ENCODE assay signal across 8 cellular contexts in genomic region chr17:7438050-7438614, GRCh38. TPM values are rescaled to one million over a fixed set of nuclear protein-coding genes. Genes with fewer than 3 reads are reported as not detected.
DNase-seq lines count a peak whose midpoint lies in the region; ATAC-seq and TF ChIP-seq lines count a peak whose summit lies in the region.

No MANE protein-coding gene starts in this region.

- DNase-seq in AG10803 (ENCODE audit: low read depth) (no peak), NOMO-1 treated with DMSO at 0.1 percent for 48 hours (lab: John Stamatoyannopoulos, UW; ENCODE audit: unreplicated experiment) (peak; percentile 54), cardiac septum (ENCODE audit: low spot score) (peak; percentile 93), trophoblast cell (peak in 1 of 2 donors; percentile 30), NCI-H526 treated with DMSO at 0.1 percent for 48 hours (lab: John Stamatoyannopoulos, UW) (no peak)
- DNase-seq in activated naive CD4-positive, alpha-beta T cell treated with anti-CD3 and anti-CD28 coated beads for 36 hours, result peak; percentile 75

- H4K91ac ChIP-seq in trophoblast cell (ENCODE audit: low read depth, low read length), result no peak overlapping the region

- H3K27me3 Mint-ChIP-seq in activated naive CD4-positive, alpha-beta T cell treated with anti-CD3 and anti-CD28 coated beads for 36 hours (ENCODE audit: low read depth), result peaks cover 33% of the 10 kb centered on the region

- TF ChIP-seq CTCF in AG10803 (conservative IDR thresholded peaks at IDR 0.05; ENCODE audit: low read length), result no peak

- no peak overlapping the region for H2BK12ac ChIP-seq in trophoblast cell (ENCODE audit: low read length)

- H3K36me3 ChIP-seq in trophoblast cell (ENCODE audit: control insufficient read depth in 1 of 2, insufficient read depth in 2 of 2, low read length in 2 of 2), result no peaks in the 10 kb centered on the region

- H3K4me3 Mint-ChIP-seq in activated naive CD4-positive, alpha-beta T cell treated with anti-CD3 and anti-CD28 coated beads for 36 hours, result peak overlapping the region; percentile 67

- peaks cover 4% of the 10 kb centered on the region for H3K79me2 ChIP-seq in trophoblast cell (ENCODE audit: control insufficient read depth, insufficient read depth, low read length, poor library complexity)

- H3K23ac ChIP-seq in trophoblast cell (ENCODE audit: low read length), result no peak overlapping the region

- H3K4me1 Mint-ChIP-seq in activated naive CD4-positive, alpha-beta T cell treated with anti-CD3 and anti-CD28 coated beads for 36 hours (ENCODE audit: low read depth), result peaks cover 43% of the 10 kb centered on the region

- WGBS in trophoblast cell (ENCODE audit: extremely low coverage, insufficient coverage, insufficient read length), result no CpG with 5 or more reads among the region's 43 CpGs

- no peak overlapping the region for H3K14ac ChIP-seq in trophoblast cell (ENCODE audit: low read length)

- H3K4me3 ChIP-seq in AG10803 (ENCODE audit: low read length), result peak overlapping the region; percentile 31
- peak overlapping the region; percentile 60 for H3K4me3 ChIP-seq in trophoblast cell (ENCODE audit: low read depth, low read length)

- H2BK5ac ChIP-seq in trophoblast cell (ENCODE audit: low read depth, low read length, poor library complexity), result no peak overlapping the region

- no peak overlapping the region for H3K27ac ChIP-seq in trophoblast cell (ENCODE audit: low read depth, low read length)

- CTCF ChIA-PET in activated naive CD4-positive, alpha-beta T cell treated with anti-CD3 and anti-CD28 coated beads for 36 hours (lab: Charles Lee), result interaction anchor here (0.9 to 5.3 kb wide), 9 partner anchors 13 to 249 kb away, joined by 3 to 34 read pairs (median 6); partner anchors contain the start of genes POLR2A, TP53 and ZBTB4

- H3K79me1 ChIP-seq in trophoblast cell (ENCODE audit: low read length), result peaks cover 18% of the 10 kb centered on the region

- peak overlapping the region; percentile 30 for H3K9ac ChIP-seq in trophoblast cell (ENCODE audit: low read length)

- no peaks in the 10 kb centered on the region for H3K36me3 Mint-ChIP-seq in activated naive CD4-positive, alpha-beta T cell treated with anti-CD3 and anti-CD28 coated beads for 36 hours (ENCODE audit: low read depth)

- intact Hi-C loops in activated naive CD4-positive, alpha-beta T cell treated with anti-CD3 and anti-CD28 coated beads for 36 hours (cut with micrococcal nuclease), result loop anchor here (5.0 kb wide), 1 partner anchor 404 kb away; no protein-coding TSS in a partner anchor
- intact Hi-C loops in cardiac septum (cut with DNase I), result loop anchor here (2.0 kb wide), 3 partner anchors 39 to 123 kb away; partner anchors contain the start of genes POLR2A and SENP3

- H3K4me1 ChIP-seq in trophoblast cell (ENCODE audit: control insufficient read depth in 1 of 2, insufficient read depth in 2 of 2, low read length in 2 of 2), result peaks cover 25 to 33% of the 10 kb centered on the region in 2 experiments

- ATAC-seq in GM21360 (IDR thresholded peaks at IDR 0.05; ENCODE audit: unreplicated experiment) (no peak), HG03571 (IDR thresholded peaks at IDR 0.05; ENCODE audit: unreplicated experiment) (no peak)

- peak overlapping the region; percentile 94 for H3K4me2 ChIP-seq in trophoblast cell (ENCODE audit: low read length)

- H3K27me3 ChIP-seq in trophoblast cell (ENCODE audit: insufficient read depth, low read length), result peaks cover 18% of the 10 kb centered on the region

- H3K18ac ChIP-seq in trophoblast cell (ENCODE audit: low read length), result peak overlapping the region; percentile 19

- no peak overlapping the region for H3K27ac Mint-ChIP-seq in activated naive CD4-positive, alpha-beta T cell treated with anti-CD3 and anti-CD28 coated beads for 36 hours

- peak overlapping the region; percentile 3 for H4K8ac ChIP-seq in trophoblast cell (ENCODE audit: low read depth, low read length)

- no peak overlapping the region for H4K12ac ChIP-seq in trophoblast cell (ENCODE audit: low read depth, low read length)

- peaks cover 2% of the 10 kb centered on the region for H3K9me3 ChIP-seq in trophoblast cell (ENCODE audit: insufficient read depth, low read depth, low read length)

- no peak overlapping the region for H2AK5ac ChIP-seq in trophoblast cell (ENCODE audit: low read length)

- H3K9me3 Mint-ChIP-seq in activated naive CD4-positive, alpha-beta T cell treated with anti-CD3 and anti-CD28 coated beads for 36 hours, result no peaks in the 10 kb centered on the region

- peak overlapping the region; percentile 6 for H2AFZ ChIP-seq in trophoblast cell (ENCODE audit: insufficient read depth, low read length, poor library complexity)

- peak overlapping the region; percentile 28 for H3K4ac ChIP-seq in trophoblast cell (ENCODE audit: low read depth, low read length)

- no peak overlapping the region for H2BK120ac ChIP-seq in trophoblast cell (ENCODE audit: insufficient read depth, low read length, poor library complexity)

RNA-seq across cellular contexts. Expression of gene FGF11, which starts 1.2 kb away (rescaled TPM):
- total RNA-seq in activated naive CD4-positive, alpha-beta T cell treated with anti-CD3 and anti-CD28 coated beads for 36 hours, result 1 to 10 TPM; 1.3 to 1.6 TPM
- total RNA-seq in cardiac septum, result 3.9 TPM
- polyA plus RNA-seq in trophoblast cell (2013), result 6.4 and 6.9 TPM in 2 replicates

RNA-seq across cellular contexts. Expression of gene TMEM102, which starts 2.9 kb away (rescaled TPM):
- 1 to 10 TPM; 3.3 to 3.5 TPM for total RNA-seq in activated naive CD4-positive, alpha-beta T cell treated with anti-CD3 and anti-CD28 coated beads for 36 hours
- total RNA-seq in cardiac septum, result 2.6 TPM
- 7.9 and 8.7 TPM in 2 replicates for polyA plus RNA-seq in trophoblast cell (2013)

RNA-seq across cellular contexts. Expression of gene CHRNB1, which starts 6.7 kb away (rescaled TPM):
- 1 to 10 TPM; 5.1 to 5.9 TPM for total RNA-seq in activated naive CD4-positive, alpha-beta T cell treated with anti-CD3 and anti-CD28 coated beads for 36 hours
- total RNA-seq in cardiac septum, result 9.9 TPM
- polyA plus RNA-seq in trophoblast cell (2013), result 12.8 and 13.9 TPM in 2 replicates

RNA-seq across cellular contexts. Expression of gene SPEM3, which starts 9.5 kb away (rescaled TPM):
- total RNA-seq in activated naive CD4-positive, alpha-beta T cell treated with anti-CD3 and anti-CD28 coated beads for 36 hours, result not detected
- not detected for total RNA-seq in cardiac septum
- polyA plus RNA-seq in trophoblast cell (2013), result not detected in 2 replicates

RNA-seq across cellular contexts. Expression of gene SPEM2, which starts 12.7 kb away (rescaled TPM):
- total RNA-seq in activated naive CD4-positive, alpha-beta T cell treated with anti-CD3 and anti-CD28 coated beads for 36 hours, result not detected
- not detected for total RNA-seq in cardiac septum
- polyA plus RNA-seq in trophoblast cell (2013), result 0.03 TPM in 1 of 2 replicates, not detected in the other

Comparison
In these comparisons a context has a peak if more than half of its experiments do, and no peak if none do; other contexts are left out.
1. DNase-seq: peak in NOMO-1 treated with DMSO at 0.1 percent for 48 hours (single experiment), activated naive CD4-positive, alpha-beta T cell treated with anti-CD3 and anti-CD28 coated beads for 36 hours (single experiment) and cardiac septum (single experiment); none in AG10803 (single experiment) and NCI-H526 treated with DMSO at 0.1 percent for 48 hours (single experiment).